26 cellular contexts compared by ENCODE assay signal in the genomic region with DNA sequence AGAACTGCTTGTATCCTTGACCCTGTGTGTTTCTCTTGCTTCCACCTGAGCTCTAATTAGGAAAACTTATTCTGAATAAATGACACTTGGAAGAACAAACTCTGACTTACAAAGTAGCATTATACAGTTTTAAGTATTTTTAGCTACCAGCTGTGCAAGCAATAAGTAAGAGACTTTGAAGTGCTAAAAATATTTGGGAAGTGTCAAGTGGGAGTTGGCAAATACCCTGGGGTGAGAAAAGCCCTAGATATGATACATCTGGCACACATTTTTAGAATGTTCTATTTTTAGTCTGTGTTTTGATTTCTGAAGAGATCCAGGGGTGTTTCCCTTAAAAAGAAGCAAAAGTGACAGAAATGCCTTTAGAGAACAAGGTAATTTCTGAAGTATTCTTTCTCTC.
"Had no signal": no experiment of that assay in that cellular context is flagged by ENCODE, and none has a peak within 500 bp of the region (broad histone marks: within the 10 kb centered on the region; RNA-seq: fewer than 3 reads in every experiment).

No MANE protein-coding gene starts in this region.

- H3K4me2 ChIP-seq: hepatocyte, neural progenitor cell had no signal

- H3K36me3 Mint-ChIP-seq: activated CD8-positive, alpha-beta memory T cell treated with anti-CD3 and anti-CD28 coated beads, Interleukin-2, amount 10 ng/mL, durations not matched to agents 7 days and 5 days; immature natural killer cell; memory B cell; naive B cell; neural progenitor cell; T-cell had no signal

- H3K79me2 ChIP-seq: hepatocyte had no signal

- DNase-seq: activated CD4-positive, alpha-beta T cell treated with anti-CD3 and anti-CD28 coated beads, Interleukin-2, amount 10 ng/mL, durations not matched to agents 7 days and 5 days; activated CD4-positive, CD25-positive, alpha-beta regulatory T cell treated with anti-CD3 and anti-CD28 coated beads, Interleukin-2, amount 50 U/mL, for 72 hours; activated CD8-positive, alpha-beta memory T cell treated with anti-CD3 and anti-CD28 coated beads, Interleukin-2, amount 10 ng/mL, durations not matched to agents 7 days and 5 days; activated CD8-positive, alpha-beta T cell treated with anti-CD3 and anti-CD28 coated beads for 36 hours; activated gamma-delta T cell; activated naive CD4-positive, alpha-beta T cell treated with anti-CD3 and anti-CD28 coated beads, Interleukin-2, amount 50 U/mL, for 16 hours; activated naive CD8-positive, alpha-beta T cell treated with anti-CD3 and anti-CD28 coated beads, Interleukin-2, amount 50 U/mL, for 24 hours; activated T-cell treated with anti-CD3 and anti-CD28 coated beads for 4 hours; body of pancreas; effector CD8-positive, alpha-beta T cell; erythroblast; foreskin keratinocyte; immature natural killer cell; naive B cell; retina; stimulated activated CD4-positive, alpha-beta T cell treated with anti-CD3 and anti-CD28 coated beads, Interleukin-4, amount 100 ng/mL, for 4 hours; stimulated activated naive CD8-positive, alpha-beta T cell treated with anti-CD3 and anti-CD28 coated beads, Interleukin-15, Interleukin-2, amounts not matched to agents 100 U/mL and 50 U/mL, for 24 hours; substantia nigra; T-cell; WERI-Rb-1 had no signal

- H3K9me3 Mint-ChIP-seq: activated CD4-positive, alpha-beta T cell treated with anti-CD3 and anti-CD28 coated beads, Interleukin-2, amount 10 ng/mL, durations not matched to agents 7 days and 5 days; activated CD8-positive, alpha-beta T cell treated with anti-CD3 and anti-CD28 coated beads for 36 hours; activated naive CD8-positive, alpha-beta T cell treated with anti-CD3 and anti-CD28 coated beads, Interleukin-2, amount 50 U/mL, for 24 hours; neural progenitor cell; T-helper 2 cell treated with Interferon-gamma antibody and Interleukin-4, amounts not matched to agents 5 μg/mL and 100 μg/mL, for 36 hours had no signal

- H3K27me3 Mint-ChIP-seq: activated CD4-positive, alpha-beta T cell treated with anti-CD3 and anti-CD28 coated beads, Interleukin-2, amount 10 ng/mL, durations not matched to agents 7 days and 5 days; activated CD8-positive, alpha-beta memory T cell treated with anti-CD3 and anti-CD28 coated beads, Interleukin-2, amount 10 ng/mL, durations not matched to agents 7 days and 5 days; activated naive CD8-positive, alpha-beta T cell treated with anti-CD3 and anti-CD28 coated beads, Interleukin-2, amount 50 U/mL, for 24 hours; dendritic cell treated with granulocyte-macrophage colony-stimulating factor and Interleukin-4, amounts not matched to agents 40 ng/mL and 50 ng/mL, for 4 days; memory B cell; naive B cell; T-cell had no signal

- H3K9me3 ChIP-seq: body of pancreas, tibial nerve had no signal

- H3K27ac ChIP-seq: body of pancreas, foreskin keratinocyte, hepatocyte, neural progenitor cell, tibial nerve, WERI-Rb-1 had no signal

- H3K27me3 ChIP-seq: body of pancreas, foreskin keratinocyte, hepatocyte, neural progenitor cell, tibial nerve had no signal

- H3K9ac ChIP-seq: neural progenitor cell had no signal

- ATAC-seq: activated CD8-positive, alpha-beta memory T cell treated with anti-CD3 and anti-CD28 coated beads, Interleukin-2, amount 10 ng/mL, durations not matched to agents 7 days and 5 days; activated CD8-positive, alpha-beta T cell treated with anti-CD3 and anti-CD28 coated beads for 36 hours; activated naive CD8-positive, alpha-beta T cell treated with anti-CD3 and anti-CD28 coated beads, Interleukin-2, amount 50 U/mL, for 24 hours; body of pancreas; foreskin keratinocyte; stimulated activated naive CD8-positive, alpha-beta T cell treated with anti-CD3 and anti-CD28 coated beads, Interleukin-15, Interleukin-2, amounts not matched to agents 100 U/mL and 50 U/mL, for 24 hours; T-cell had no signal

- H3K27ac Mint-ChIP-seq: activated CD4-positive, alpha-beta T cell treated with anti-CD3 and anti-CD28 coated beads, Interleukin-2, amount 10 ng/mL, durations not matched to agents 7 days and 5 days; activated CD8-positive, alpha-beta memory T cell treated with anti-CD3 and anti-CD28 coated beads, Interleukin-2, amount 10 ng/mL, durations not matched to agents 7 days and 5 days; activated CD8-positive, alpha-beta T cell treated with anti-CD3 and anti-CD28 coated beads for 36 hours; activated naive CD8-positive, alpha-beta T cell treated with anti-CD3 and anti-CD28 coated beads, Interleukin-2, amount 50 U/mL, for 24 hours; dendritic cell treated with granulocyte-macrophage colony-stimulating factor and Interleukin-4, amounts not matched to agents 40 ng/mL and 50 ng/mL, for 4 days; immature natural killer cell; memory B cell; naive B cell; neural progenitor cell; T-cell; T-helper 2 cell treated with Interferon-gamma antibody and Interleukin-4, amounts not matched to agents 5 μg/mL and 100 μg/mL, for 36 hours had no signal

- H3K4me3 Mint-ChIP-seq: activated CD4-positive, alpha-beta T cell treated with anti-CD3 and anti-CD28 coated beads, Interleukin-2, amount 10 ng/mL, durations not matched to agents 7 days and 5 days; activated CD8-positive, alpha-beta memory T cell treated with anti-CD3 and anti-CD28 coated beads, Interleukin-2, amount 10 ng/mL, durations not matched to agents 7 days and 5 days; activated CD8-positive, alpha-beta T cell treated with anti-CD3 and anti-CD28 coated beads for 36 hours; activated naive CD8-positive, alpha-beta T cell treated with anti-CD3 and anti-CD28 coated beads, Interleukin-2, amount 50 U/mL, for 24 hours; dendritic cell treated with granulocyte-macrophage colony-stimulating factor and Interleukin-4, amounts not matched to agents 40 ng/mL and 50 ng/mL, for 4 days; immature natural killer cell; memory B cell; naive B cell; neural progenitor cell; T-cell; T-helper 2 cell treated with Interferon-gamma antibody and Interleukin-4, amounts not matched to agents 5 μg/mL and 100 μg/mL, for 36 hours had no signal

- H3K4me1 Mint-ChIP-seq: activated CD4-positive, alpha-beta T cell treated with anti-CD3 and anti-CD28 coated beads, Interleukin-2, amount 10 ng/mL, durations not matched to agents 7 days and 5 days; activated CD8-positive, alpha-beta memory T cell treated with anti-CD3 and anti-CD28 coated beads, Interleukin-2, amount 10 ng/mL, durations not matched to agents 7 days and 5 days; activated naive CD8-positive, alpha-beta T cell treated with anti-CD3 and anti-CD28 coated beads, Interleukin-2, amount 50 U/mL, for 24 hours; immature natural killer cell; memory B cell; naive B cell; neural progenitor cell; T-cell had no signal

- H2AFZ ChIP-seq: hepatocyte, neural progenitor cell had no signal

- H3K36me3 ChIP-seq: neural progenitor cell, tibial nerve, WERI-Rb-1 had no signal

- H3K4me3 ChIP-seq: body of pancreas, hepatocyte, neural progenitor cell, tibial nerve had no signal

- H3K4me1 ChIP-seq: body of pancreas, foreskin keratinocyte, neural progenitor cell had no signal
